11 cellular contexts compared by ENCODE assay signal in the genomic region with DNA sequence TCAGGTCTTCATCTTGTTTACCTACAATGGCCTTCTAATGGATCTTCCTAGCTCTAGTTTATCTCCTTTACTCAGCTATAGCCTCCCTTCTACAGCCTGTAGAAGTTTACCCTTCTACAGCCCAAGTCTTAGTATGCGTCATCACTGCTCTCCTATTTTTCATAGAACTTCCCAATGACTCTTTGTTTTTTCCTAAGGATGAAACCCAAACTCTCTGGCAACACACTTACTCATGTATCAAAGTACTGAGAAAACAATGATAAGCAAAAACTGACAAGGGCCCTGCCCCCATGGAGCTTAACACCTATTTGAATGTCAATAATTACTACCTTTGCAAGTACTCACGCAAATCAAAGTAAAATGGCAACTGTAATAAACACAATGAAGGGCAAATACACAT.
"Had no signal": no experiment of that assay in that cellular context is flagged by ENCODE, and none has a peak within 500 bp of the region (broad histone marks: within the 10 kb centered on the region; RNA-seq: fewer than 3 reads in every experiment).

No MANE protein-coding gene starts in this region.

- H3K27ac Mint-ChIP-seq: activated naive CD8-positive, alpha-beta T cell treated with anti-CD3 and anti-CD28 coated beads for 36 hours; stimulated activated memory B cell treated with anti-CD40 and anti-IgM and Interleukin-4, amounts not matched to agents 10 μg/mL and 1 μg/mL and 100 μg/mL, for 72 hours had no signal

- H3K4me3 ChIP-seq: pancreas had no signal

- H3K4me3 Mint-ChIP-seq: activated CD4-positive, alpha-beta T cell treated with anti-CD3 and anti-CD28 coated beads, Interleukin-2, amount 10 ng/mL, durations not matched to agents 7 days and 5 days; activated naive CD8-positive, alpha-beta T cell treated with anti-CD3 and anti-CD28 coated beads for 36 hours; mesothelial cell of epicardium; neural crest cell; stimulated activated memory B cell treated with anti-CD40 and anti-IgM and Interleukin-4, amounts not matched to agents 10 μg/mL and 1 μg/mL and 100 μg/mL, for 72 hours had no signal

- H3K4me1 Mint-ChIP-seq: mesothelial cell of epicardium, neural crest cell had no signal

- H3K9me3 Mint-ChIP-seq: activated CD4-positive, alpha-beta T cell treated with anti-CD3 and anti-CD28 coated beads, Interleukin-2, amount 10 ng/mL, durations not matched to agents 7 days and 5 days; activated naive CD8-positive, alpha-beta T cell treated with anti-CD3 and anti-CD28 coated beads for 36 hours; mesothelial cell of epicardium; neural crest cell; stimulated activated memory B cell treated with anti-CD40 and anti-IgM and Interleukin-4, amounts not matched to agents 10 μg/mL and 1 μg/mL and 100 μg/mL, for 72 hours had no signal

- DNase-seq: activated CD4-positive, alpha-beta T cell treated with anti-CD3 and anti-CD28 coated beads, Interleukin-2, amount 10 ng/mL, durations not matched to agents 7 days and 5 days; activated CD8-positive, alpha-beta memory T cell treated with anti-CD3 and anti-CD28 coated beads for 24 hours; activated naive CD8-positive, alpha-beta T cell treated with anti-CD3 and anti-CD28 coated beads for 36 hours; anterior cingulate cortex; brain microvascular endothelial cell; hypothalamus; kidney glomerular epithelial cell; pancreas had no signal

- H3K27me3 Mint-ChIP-seq: activated CD4-positive, alpha-beta T cell treated with anti-CD3 and anti-CD28 coated beads, Interleukin-2, amount 10 ng/mL, durations not matched to agents 7 days and 5 days; activated naive CD8-positive, alpha-beta T cell treated with anti-CD3 and anti-CD28 coated beads for 36 hours; stimulated activated memory B cell treated with anti-CD40 and anti-IgM and Interleukin-4, amounts not matched to agents 10 μg/mL and 1 μg/mL and 100 μg/mL, for 72 hours had no signal

- ATAC-seq: stimulated activated memory B cell treated with anti-CD40 and anti-IgM and Interleukin-4, amounts not matched to agents 10 μg/mL and 1 μg/mL and 100 μg/mL, for 72 hours had no signal
